ENCODE assay signal across 14 cellular contexts in the genomic region with DNA sequence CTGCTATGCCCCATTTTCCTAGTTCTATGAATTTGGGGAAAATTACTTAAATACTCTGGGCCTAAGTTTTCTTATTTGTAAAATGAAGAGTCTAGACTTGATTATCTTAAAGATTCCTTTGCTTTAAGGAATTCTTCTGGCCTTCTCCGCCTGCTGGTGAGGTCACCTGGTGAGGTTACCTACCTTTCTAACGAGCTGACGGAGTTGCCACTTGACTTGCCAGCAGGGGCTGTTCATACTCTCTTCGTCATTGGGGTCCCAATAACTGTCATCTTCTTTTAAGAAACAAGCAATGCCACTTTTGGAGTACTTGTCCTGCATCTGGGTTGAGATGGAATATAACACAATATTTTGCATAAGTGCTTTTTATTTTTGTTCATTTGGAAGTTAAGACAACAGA. TPM values are rescaled to one million over a fixed set of nuclear protein-coding genes. Genes with fewer than 3 reads are reported as not detected.
DNase-seq lines count a peak whose midpoint lies in the region; ATAC-seq and TF ChIP-seq lines count a peak whose summit lies in the region.
"Had no signal": no experiment of that assay in that cellular context is flagged by ENCODE, and none has a peak within 500 bp of the region (broad histone marks: within the 10 kb centered on the region; RNA-seq: fewer than 3 reads in every experiment).

No MANE protein-coding gene starts in this region.

- CTCF ChIA-PET in activated CD4-positive, alpha-beta T cell treated with anti-CD3 and anti-CD28 coated beads, Interleukin-2, amount 10 ng/mL, durations not matched to agents 7 days and 5 days (lab: Charles Lee) = interaction anchor here (0.7 to 1.3 kb wide), 6 partner anchors 9 to 109 kb away, joined by 3 to 5 read pairs (median 4); a partner anchor contains a TSS
- CTCF ChIA-PET in CD8-positive, alpha-beta T cell (lab: Charles Lee) = interaction anchor here (4.1 kb wide), 1 partner anchor 81 kb away, joined by 24 read pairs; no protein-coding TSS in a partner anchor

- peaks cover 93% of the 10 kb centered on the region for H3K4me1 Mint-ChIP-seq in activated CD4-positive, alpha-beta T cell treated with anti-CD3 and anti-CD28 coated beads, Interleukin-2, amount 10 ng/mL, durations not matched to agents 7 days and 5 days
- peaks cover 79% of the 10 kb centered on the region for H3K4me1 Mint-ChIP-seq in CD8-positive, alpha-beta T cell (ENCODE audit: low read depth)
- peaks cover 21% of the 10 kb centered on the region for H3K4me1 Mint-ChIP-seq in endodermal cell

- intact Hi-C loops in CD8-positive, alpha-beta T cell (cut with DNase I, micrococcal nuclease) = loop anchor here in 1 of 2 experiments (1.0 kb wide), 1 partner anchor 9 kb away; a partner anchor contains a TSS
- intact Hi-C loops in gastrocnemius medialis (cut with DNase I; ENCODE audit: low total_unique reads) = no loop called here

- H3K36me3 ChIP-seq in CD8-positive, alpha-beta T cell (ENCODE audit: insufficient read depth, low read length) = no peaks in the 10 kb centered on the region
- H3K36me3 ChIP-seq in endodermal cell (ENCODE audit: control insufficient read depth, insufficient read depth, low read length) (no peaks in the 10 kb centered on the region), gastrocnemius medialis (no peaks in the 10 kb centered on the region)

- in situ Hi-C loops in gastrocnemius medialis (cut with MboI; ENCODE audit: low sequenced_read_pairs in 4 of 4) = no loop called here

- no peaks in the 10 kb centered on the region for H3K27me3 ChIP-seq in CD8-positive, alpha-beta T cell (ENCODE audit: insufficient read depth, low read length)
- no peaks in the 10 kb centered on the region for H3K27me3 ChIP-seq in endodermal cell (ENCODE audit: control insufficient read depth, insufficient read depth, low read length, poor library complexity, severe bottlenecking)
- no peaks in the 10 kb centered on the region for H3K27me3 ChIP-seq in gastrocnemius medialis

- H3K9me3 ChIP-seq in CD8-positive, alpha-beta T cell (ENCODE audit: low read length) = no peaks in the 10 kb centered on the region
- H3K9me3 ChIP-seq in endodermal cell (ENCODE audit: control insufficient read depth, low read length) (no peaks in the 10 kb centered on the region), gastrocnemius medialis (no peaks in the 10 kb centered on the region)

- no peak overlapping the region for H3K9ac ChIP-seq in endodermal cell (ENCODE audit: extremely low read depth, low read length, poor library complexity, severe bottlenecking)

- no peak overlapping the region for H3K27ac ChIP-seq in CD8-positive, alpha-beta T cell (ENCODE audit: low read depth, low read length)
- no peak overlapping the region for H3K27ac ChIP-seq in endodermal cell (ENCODE audit: low read depth, low read length)
- peak overlapping the region; percentile 58 to 75 (median 68) for H3K27ac ChIP-seq in gastrocnemius medialis

- ATAC-seq in CD8-positive, alpha-beta T cell = no peak
- no peak for ATAC-seq in gastrocnemius medialis
- ATAC-seq in GM21825 (IDR thresholded peaks at IDR 0.05; ENCODE audit: unreplicated experiment) = no peak
- ATAC-seq in HG02973 (IDR thresholded peaks at IDR 0.05; ENCODE audit: unreplicated experiment) = no peak
- ATAC-seq: PC-3 had no signal

- no peak for TF ChIP-seq POLR2A in gastrocnemius medialis (IDR thresholded peaks at IDR 0.05)

- POLR2A ChIA-PET in activated CD4-positive, alpha-beta T cell treated with anti-CD3 and anti-CD28 coated beads, Interleukin-2, amount 10 ng/mL, durations not matched to agents 7 days and 5 days (lab: Charles Lee) = no interaction called here
- POLR2A ChIA-PET in CD8-positive, alpha-beta T cell (lab: Charles Lee) = no interaction called here

- DNase-seq in activated CD4-positive, alpha-beta T cell treated with anti-CD3 and anti-CD28 coated beads, Interleukin-2, amount 10 ng/mL, durations not matched to agents 7 days and 5 days = no peak
- DNase-seq in activated CD4-positive, alpha-beta T cell treated with anti-CD3 and anti-CD28 coated beads for 1 hour = no peak
- no peak for DNase-seq in CD8-positive, alpha-beta T cell
- peak; percentile 58 for DNase-seq in endodermal cell
- no peak for DNase-seq in gastrocnemius medialis
- no peak for DNase-seq in retina
- DNase-seq: GDM1; kidney glomerular epithelial cell; NCI-H1436; NCI-H446 treated with DMSO at 0.1 percent for 48 hours; PC-3; stimulated activated CD4-positive, alpha-beta T cell treated with anti-CD3 and anti-CD28 coated beads, Interleukin-4, amount 100 ng/mL, for 1 hour had no signal

- TF ChIP-seq CTCF in CD8-positive, alpha-beta T cell (IDR thresholded peaks at IDR 0.05) = no peak
- peak; percentile 57 for TF ChIP-seq CTCF in endodermal cell (conservative IDR thresholded peaks at IDR 0.05)
- no peak for TF ChIP-seq CTCF in gastrocnemius medialis (IDR thresholded peaks at IDR 0.05 in 4 of 5, conservative IDR thresholded peaks at IDR 0.05 in 1 of 5)

- peaks cover 55% of the 10 kb centered on the region for H3K4me1 ChIP-seq in CD8-positive, alpha-beta T cell (ENCODE audit: insufficient read depth, low read length)
- no peaks in the 10 kb centered on the region for H3K4me1 ChIP-seq in endodermal cell (ENCODE audit: control insufficient read depth, insufficient read depth, low read length)
- peaks cover 31 to 52% of the 10 kb centered on the region in 2 donors for H3K4me1 ChIP-seq in gastrocnemius medialis

- peak overlapping the region; percentile 80 for H3K27ac Mint-ChIP-seq in activated CD4-positive, alpha-beta T cell treated with anti-CD3 and anti-CD28 coated beads, Interleukin-2, amount 10 ng/mL, durations not matched to agents 7 days and 5 days
- H3K27ac Mint-ChIP-seq in CD8-positive, alpha-beta T cell = peak overlapping the region; percentile 35
- no peak overlapping the region for H3K27ac Mint-ChIP-seq in endodermal cell

- H3K9me3 Mint-ChIP-seq in activated CD4-positive, alpha-beta T cell treated with anti-CD3 and anti-CD28 coated beads, Interleukin-2, amount 10 ng/mL, durations not matched to agents 7 days and 5 days = peaks cover 3% of the 10 kb centered on the region
- H3K9me3 Mint-ChIP-seq in CD8-positive, alpha-beta T cell = no peaks in the 10 kb centered on the region
- no peaks in the 10 kb centered on the region for H3K9me3 Mint-ChIP-seq in endodermal cell

- H3K36me3 Mint-ChIP-seq in activated CD4-positive, alpha-beta T cell treated with anti-CD3 and anti-CD28 coated beads, Interleukin-2, amount 10 ng/mL, durations not matched to agents 7 days and 5 days (ENCODE audit: low read depth) = peaks cover 82% of the 10 kb centered on the region
- H3K36me3 Mint-ChIP-seq in CD8-positive, alpha-beta T cell = peaks cover 54% of the 10 kb centered on the region
- H3K36me3 Mint-ChIP-seq in endodermal cell (ENCODE audit: low read depth) = no peaks in the 10 kb centered on the region

- no peaks in the 10 kb centered on the region for H3K27me3 Mint-ChIP-seq in activated CD4-positive, alpha-beta T cell treated with anti-CD3 and anti-CD28 coated beads, Interleukin-2, amount 10 ng/mL, durations not matched to agents 7 days and 5 days
- H3K27me3 Mint-ChIP-seq in CD8-positive, alpha-beta T cell (ENCODE audit: low read depth) = no peaks in the 10 kb centered on the region
- H3K27me3 Mint-ChIP-seq in endodermal cell (ENCODE audit: insufficient read depth) = no peaks in the 10 kb centered on the region

- H3K4me3 ChIP-seq in CD8-positive, alpha-beta T cell (ENCODE audit: low read depth, low read length) = no peak overlapping the region
- no peak overlapping the region for H3K4me3 ChIP-seq in endodermal cell (ENCODE audit: low read length)
- H3K4me3 ChIP-seq in gastrocnemius medialis = no peak overlapping the region

- WGBS in endodermal cell (ENCODE audit: insufficient coverage in 1 of 2, insufficient read length in 1 of 2), 2 experiments = 87% methylated on average over 4 of the region's 4 CpGs; no CpG with 5 or more reads in 1 of the 2 experiments

- H3K4me3 Mint-ChIP-seq in activated CD4-positive, alpha-beta T cell treated with anti-CD3 and anti-CD28 coated beads, Interleukin-2, amount 10 ng/mL, durations not matched to agents 7 days and 5 days = peak overlapping the region; percentile 49
- no peak overlapping the region for H3K4me3 Mint-ChIP-seq in CD8-positive, alpha-beta T cell
- no peak overlapping the region for H3K4me3 Mint-ChIP-seq in endodermal cell

RNA-seq across cellular contexts. Expression of a gene that starts 8.6 kb away (rescaled TPM):
- 10 to 100 TPM; 83.8 to 97.9 TPM for total RNA-seq in activated CD4-positive, alpha-beta T cell treated with anti-CD3 and anti-CD28 coated beads, Interleukin-2, amount 10 ng/mL, durations not matched to agents 7 days and 5 days
- 1 to 10 TPM; 3.6 to 4.1 TPM for total RNA-seq in CD8-positive, alpha-beta T cell
- total RNA-seq in endodermal cell (under 1 TPM in 1 of 2 donors, not detected in 1; 0.51 TPM), gastrocnemius medialis (10 to 100 TPM; 10.2 to 32.8 (median 24.3) TPM)
- not detected for polyA plus RNA-seq in endodermal cell (2013, experiment 1 of 2)
- polyA plus RNA-seq in endodermal cell (2013, experiment 2 of 2) = not detected

Comparison
In these comparisons a context has a peak if more than half of its experiments do, and no peak if none do; other contexts are left out.
1. H3K27ac ChIP-seq: peak in gastrocnemius medialis (4 of 4); none in CD8-positive, alpha-beta T cell (single experiment) and endodermal cell (single experiment).